1 cellular context compared by ENCODE assay signal in genomic region chr16:10762336-10762995, GRCh38.
TF ChIP-seq lines count a peak whose summit lies in the region.

No MANE protein-coding gene starts in this region.

TF ChIP-seq in GM23338, 12 proteins besides CTCF, POLR2A, EP300 and RAD21 (continued from another document):
- TF ChIP-seq ZNF462 (CRISPR knock-in tag; IDR thresholded peaks at IDR 0.05) (no peak), CREB1 (CRISPR knock-in tag; IDR thresholded peaks at IDR 0.05; ENCODE audit: low read depth) (no peak), EZH2phosphoT487 (IDR thresholded peaks at IDR 0.05; ENCODE audit: unreplicated experiment) (no peak), ETS1 (IDR thresholded peaks at IDR 0.05) (no peak), STAT1 (IDR thresholded peaks at IDR 0.05; ENCODE audit: unreplicated experiment) (no peak), JUNB (IDR thresholded peaks at IDR 0.05; ENCODE audit: unreplicated experiment) (no peak)
